ENCODE assay signal across 27 cellular contexts in the genomic region with DNA sequence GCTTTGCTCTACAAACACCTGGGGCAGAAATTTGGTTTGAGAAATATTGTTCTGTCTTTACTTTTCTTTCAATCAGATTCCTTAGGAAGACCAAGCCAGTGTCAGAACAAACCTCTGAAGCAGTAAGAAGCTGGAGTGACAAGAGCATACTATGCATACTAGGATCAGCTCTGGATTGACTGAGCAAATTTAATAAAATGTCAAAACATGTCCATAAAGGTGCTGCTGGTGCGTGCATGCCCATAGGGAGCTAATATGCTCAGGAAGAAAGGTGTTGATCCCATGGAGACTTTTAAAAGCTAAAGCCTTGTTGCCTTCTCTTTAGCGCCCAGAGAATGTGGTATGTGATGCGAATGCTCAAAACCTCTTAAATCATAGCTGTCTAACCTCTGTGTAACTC.
DNase-seq lines count a peak whose midpoint lies in the region; TF ChIP-seq lines count a peak whose summit lies in the region.
"Had no signal": no experiment of that assay in that cellular context is flagged by ENCODE, and none has a peak within 500 bp of the region (broad histone marks: within the 10 kb centered on the region; RNA-seq: fewer than 3 reads in every experiment).

No MANE protein-coding gene starts in this region.

- no peaks in the 10 kb centered on the region for H3K27me3 ChIP-seq in neural cell (ENCODE audit: insufficient read depth, low read depth, low read length)
- H3K27me3 ChIP-seq: BE2C; BLaER1; BLaER1 treated with 17β-estradiol and CSF1 and Interleukin-3, amounts not matched to agents 10 nM and 100 nM had no signal

- no peaks in the 10 kb centered on the region for H3K9me2 ChIP-seq in neural cell (ENCODE audit: insufficient read depth, low read length)

- H3K4me3 ChIP-seq in neural cell (ENCODE audit: low read length): no peak overlapping the region
- H3K4me3 ChIP-seq: A549; BLaER1; BLaER1 treated with 17β-estradiol and CSF1 and Interleukin-3, amounts not matched to agents 10 nM and 100 nM had no signal

- no peaks in the 10 kb centered on the region for H3K36me3 ChIP-seq in neural cell (ENCODE audit: insufficient read depth, low read length)
- H3K36me3 ChIP-seq: BE2C; BLaER1; BLaER1 treated with 17β-estradiol and CSF1 and Interleukin-3, amounts not matched to agents 10 nM and 100 nM had no signal

- H3K9me3 ChIP-seq in neural cell (ENCODE audit: low read length): no peaks in the 10 kb centered on the region
- H3K9me3 ChIP-seq: A549; BE2C; BLaER1; BLaER1 treated with 17β-estradiol and CSF1 and Interleukin-3, amounts not matched to agents 10 nM and 100 nM; Caco-2 had no signal

- TF ChIP-seq RAD21 in neural cell (conservative IDR thresholded peaks at IDR 0.05): no peak

- no peak overlapping the region for H3K9ac ChIP-seq in neural cell (ENCODE audit: low read length)
- H3K9ac ChIP-seq: BLaER1; BLaER1 treated with 17β-estradiol and CSF1 and Interleukin-3, amounts not matched to agents 10 nM and 100 nM had no signal

- H3K4me2 ChIP-seq in neural cell (ENCODE audit: low read length): no peak overlapping the region
- H3K4me2 ChIP-seq: A549; BLaER1; BLaER1 treated with 17β-estradiol and CSF1 and Interleukin-3, amounts not matched to agents 10 nM and 100 nM had no signal

- no peak for TF ChIP-seq CTCF in neural cell (IDR thresholded peaks at IDR 0.05; ENCODE audit: poor library complexity, severe bottlenecking)

- H3K79me2 ChIP-seq in neural cell (replicated peaks; ENCODE audit: insufficient read depth, low read length): no peaks in the 10 kb centered on the region

- no peaks in the 10 kb centered on the region for H4K20me1 ChIP-seq in neural cell (ENCODE audit: insufficient read depth)
- H4K20me1 ChIP-seq: BLaER1; BLaER1 treated with 17β-estradiol and CSF1 and Interleukin-3, amounts not matched to agents 10 nM and 100 nM had no signal

- TF ChIP-seq EP300 in neural cell (conservative IDR thresholded peaks at IDR 0.05; ENCODE audit: poor library complexity, severe bottlenecking): peak; percentile 81

- H2AFZ ChIP-seq in neural cell (ENCODE audit: low read depth, low read length): no peak overlapping the region

- no peak for DNase-seq in stimulated activated CD4-positive, alpha-beta T cell treated with anti-CD3 and anti-CD28 coated beads, Interleukin-2, amount 100 ng/mL, for 48 hours
- DNase-seq: 8988T; ACHN; AML-193; BE2C; C1 segment of cervical spinal cord; Caco-2; Calu3; CD4-positive, alpha-beta memory T cell; CD4-positive, alpha-beta T cell; CD4-positive, CD25-positive, alpha-beta regulatory T cell; CD8-positive, alpha-beta memory T cell; CD8-positive, alpha-beta T cell; COR-L47; DMS 273 treated with DMSO at 0.1 percent for 48 hours; DMS153; DMS53; DMS79; DMS79 treated with DMSO at 0.1 percent for 48 hours; DND-41; EL had no signal

- no peaks in the 10 kb centered on the region for H3F3A ChIP-seq in neural cell (ENCODE audit: insufficient read depth, low read length, poor library complexity, severe bottlenecking)

- no peak overlapping the region for H3K27ac ChIP-seq in neural cell (ENCODE audit: low read length)
- H3K27ac ChIP-seq: 22Rv1; A549; BLaER1; BLaER1 treated with 17β-estradiol and CSF1 and Interleukin-3, amounts not matched to agents 10 nM and 100 nM; C4-2B had no signal

TF ChIP-seq in neural cell, 6 proteins besides CTCF, POLR2A, EP300 and RAD21:
- TF ChIP-seq SMC3 (conservative IDR thresholded peaks at IDR 0.05; ENCODE audit: poor library complexity) (no peak), POLR2AphosphoS5 (IDR thresholded peaks at IDR 0.05) (peak; percentile 62)
TF ChIP-seq in neural cell: peak in this region for 1.
